In genomic region chr2:191895195-191895594, GRCh38 we compare ENCODE assay signal across 2 cellular contexts.
TF ChIP-seq lines count a peak whose summit lies in the region.

No MANE protein-coding gene starts in this region.

TF ChIP-seq in endothelial cell of umbilical vein, 7 proteins besides CTCF, POLR2A, EP300 and RAD21:
- TF ChIP-seq FOS (IDR thresholded peaks at IDR 0.05; ENCODE audit: borderline replicate concordance, insufficient read depth, low read length) (no peak), JUN (IDR thresholded peaks at IDR 0.05; ENCODE audit: borderline replicate concordance, insufficient read depth, insufficient read length, low read depth) (no peak), EZH2 (IDR thresholded peaks at IDR 0.05; ENCODE audit: borderline replicate concordance, low read depth, low read length, severe bottlenecking) (no peak), POLR2AphosphoS5 (IDR thresholded peaks at IDR 0.05; ENCODE audit: insufficient read depth, low read depth, low read length) (no peak), GATA2 (IDR thresholded peaks at IDR 0.05; ENCODE audit: insufficient read depth, insufficient read length, low read depth, low read length) (no peak), MYC (IDR thresholded peaks at IDR 0.05; ENCODE audit: low read depth, low read length) (no peak)
- TF ChIP-seq, protein P1, sequence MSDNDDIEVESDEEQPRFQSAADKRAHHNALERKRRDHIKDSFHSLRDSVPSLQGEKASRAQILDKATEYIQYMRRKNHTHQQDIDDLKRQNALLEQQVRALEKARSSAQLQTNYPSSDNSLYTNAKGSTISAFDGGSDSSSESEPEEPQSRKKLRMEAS (IDR thresholded peaks at IDR 0.05; ENCODE audit: insufficient read depth, insufficient read length) = no peak

TF ChIP-seq in HEK293T, 16 proteins besides CTCF, POLR2A, EP300 and RAD21:
- TF ChIP-seq PKNOX1 (IDR thresholded peaks at IDR 0.05) (no peak), ZNF384 (IDR thresholded peaks at IDR 0.05) (no peak), FOXA1 (IDR thresholded peaks at IDR 0.05) (no peak), CTBP1 (IDR thresholded peaks at IDR 0.05; ENCODE audit: borderline replicate concordance) (no peak), ARNT (IDR thresholded peaks at IDR 0.05) (no peak), L3MBTL2 (conservative IDR thresholded peaks at IDR 0.05) (no peak), FOXM1 (IDR thresholded peaks at IDR 0.05; ENCODE audit: borderline replicate concordance) (no peak), LEF1 (IDR thresholded peaks at IDR 0.05; ENCODE audit: borderline replicate concordance) (no peak), SP1 (IDR thresholded peaks at IDR 0.05) (no peak), NFRKB (IDR thresholded peaks at IDR 0.05) (no peak), HDGF (IDR thresholded peaks at IDR 0.05; ENCODE audit: borderline replicate concordance) (no peak), SUZ12 (IDR thresholded peaks at IDR 0.05) (no peak), ELF4 (IDR thresholded peaks at IDR 0.05) (no peak), FOXK2 (IDR thresholded peaks at IDR 0.05) (no peak), BHLHE40 (IDR thresholded peaks at IDR 0.05; ENCODE audit: borderline replicate concordance) (no peak), TARDBP (IDR thresholded peaks at IDR 0.05) (no peak)
